ENCODE assay signal across 10 cellular contexts in the genomic region with DNA sequence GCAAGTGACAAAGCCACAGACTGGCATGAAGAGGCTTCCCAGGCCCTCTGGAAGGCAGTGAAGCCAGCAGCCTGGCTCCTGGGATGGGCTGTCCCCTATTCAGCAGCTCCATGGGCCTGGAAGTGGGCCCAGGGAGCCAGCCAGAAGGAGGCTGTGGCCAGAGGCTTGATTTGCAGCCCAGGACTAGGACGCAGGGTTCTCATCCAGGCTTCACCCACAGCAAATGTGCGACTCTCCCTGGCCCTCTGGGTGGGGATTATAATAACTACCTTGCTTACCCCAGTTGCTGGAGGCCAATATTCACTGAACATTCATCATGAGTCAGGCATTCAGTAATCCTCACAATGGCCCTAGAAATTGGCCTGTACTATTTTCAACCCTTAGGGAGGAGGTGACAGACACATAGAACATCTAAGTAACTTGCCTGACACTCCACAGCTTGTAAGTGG. TPM values are rescaled to one million over a fixed set of nuclear protein-coding genes. Genes with fewer than 3 reads are reported as not detected.
DNase-seq lines count a peak whose midpoint lies in the region; ATAC-seq, FAIRE-seq and TF ChIP-seq lines count a peak whose summit lies in the region.
"Had no signal": no experiment of that assay in that cellular context is flagged by ENCODE, and none has a peak within 500 bp of the region (broad histone marks: within the 10 kb centered on the region; RNA-seq: fewer than 3 reads in every experiment).

No MANE protein-coding gene starts in this region.

- H3K4me1 ChIP-seq in BLaER1 treated with 17β-estradiol and CSF1 and Interleukin-3, amounts not matched to agents 10 nM and 100 nM = peaks cover 57 to 100% (median 96%) of the 10 kb centered on the region in 10 experiments
- H3K4me1 ChIP-seq in GM12878 (ENCODE audit: control insufficient read depth, insufficient read depth, low read length) = peaks cover 76% of the 10 kb centered on the region
- H3K4me1 ChIP-seq in mesodermal cell (ENCODE audit: control insufficient read depth, insufficient read depth, low read length, poor library complexity, severe bottlenecking) = peaks cover 31% of the 10 kb centered on the region
- peaks cover 0 to 3% of the 10 kb centered on the region in 2 donors for H3K4me1 ChIP-seq in kidney (ENCODE audit: control insufficient read depth in 1 of 2, insufficient read depth in 1 of 2, low read depth in 1 of 2, low read length in 2 of 2)

- intact Hi-C loops in GM12878 (cut with micrococcal nuclease; ENCODE audit: unreplicated experiment) (loop anchor here (2.0 kb wide), 2 partner anchors 17 to 41 kb away; no protein-coding TSS in a partner anchor), kidney (cut with DNase I) (no loop called here)

- H3K27me3 ChIP-seq in BLaER1 treated with 17β-estradiol and CSF1 and Interleukin-3, amounts not matched to agents 10 nM and 100 nM = no peaks in the 10 kb centered on the region
- H3K27me3 ChIP-seq in GM12878 (replicated peaks in 1 of 2; ENCODE audit: control insufficient read depth in 2 of 2, insufficient read depth in 2 of 2, low read length in 1 of 2) = no peaks in the 10 kb centered on the region
- H3K27me3 ChIP-seq: dorsolateral prefrontal cortex had no signal

- DNase-seq in HT1080 (ENCODE audit: low read depth) (peak; percentile 95), GM12878 (ENCODE audit: low read depth, low spot score) (no peak), cerebellar cortex (ENCODE audit: low spot score) (no peak), NCI-H774 (lab: John Stamatoyannopoulos, UW) (no peak), kidney (no peak)
- DNase-seq: NCI-H1436 treated with DMSO at 0.1 percent for 48 hours had no signal

- SMC1A ChIA-PET in GM12878 (lab: Charles Lee; ENCODE audit: uncharacterized antibody, unreplicated experiment) = interaction anchor here (1.3 to 43.9 kb wide), 4 partner anchors 10 to 102 kb away, joined by 3 to 981 read pairs (median 49); a partner anchor contains a TSS

- BruUV-seq in GM12878 (replicated peaks; lab: Mats Ljungman, UMichigan) = no TSS peak

- FAIRE-seq in GM12878 (lab: Jason Lieb, UNC) (no peak), kidney (lab: Jason Lieb, UNC) (no peak)

- peak overlapping the region in 3 of 10 experiments; percentile 6 to 17 (median 13); a peak in 4 of 20 replicates for H3K4me3 ChIP-seq in BLaER1 treated with 17β-estradiol and CSF1 and Interleukin-3, amounts not matched to agents 10 nM and 100 nM
- peak overlapping the region; percentile 31; the same call in 1 of the 2 replicates for H3K4me3 ChIP-seq in GM12878
- H3K4me3 ChIP-seq in mesodermal cell (ENCODE audit: extremely low read depth, insufficient read depth, low read length, poor library complexity, severe bottlenecking) = no peak overlapping the region
- no peak overlapping the region for H3K4me3 ChIP-seq in kidney (ENCODE audit: low read length in 2 of 2)
- H3K4me3 ChIP-seq: dorsolateral prefrontal cortex had no signal

- H4K20me1 ChIP-seq in BLaER1 treated with 17β-estradiol and CSF1 and Interleukin-3, amounts not matched to agents 10 nM and 100 nM = no peaks in the 10 kb centered on the region
- no peaks in the 10 kb centered on the region for H4K20me1 ChIP-seq in GM12878 (ENCODE audit: control insufficient read depth, insufficient read depth)

- peak overlapping the region; percentile 72 to 96 (median 86) for H3K4me2 ChIP-seq in BLaER1 treated with 17β-estradiol and CSF1 and Interleukin-3, amounts not matched to agents 10 nM and 100 nM
- peak overlapping the region; percentile 75 for H3K4me2 ChIP-seq in GM12878 (ENCODE audit: control insufficient read depth, insufficient read depth)

- WGBS in GM12878 (ENCODE audit: insufficient coverage, insufficient replicate concordance, low lambda C conversion rate, missing lambda C conversion rate) = 85% methylated on average over 2 of the region's 2 CpGs
- WGBS in mesodermal cell (ENCODE audit: insufficient coverage in 2 of 2), 2 experiments = 83% methylated on average over 1 of the region's 2 CpGs; no CpG with 5 or more reads in 1 of the 2 experiments

- no peak for TF ChIP-seq CTCF in GM12878 (IDR thresholded peaks at IDR 0.05 in 2 of 3, conservative IDR thresholded peaks at IDR 0.05 in 1 of 3; ENCODE audit: control insufficient read depth in 2 of 3, extremely low read depth in 1 of 3, insufficient read depth in 1 of 3, low read depth in 3 of 3, low read length in 3 of 3)
- TF ChIP-seq CTCF in kidney (IDR thresholded peaks at IDR 0.05; ENCODE audit: borderline replicate concordance, extremely low read depth, insufficient read depth) = no peak

- peaks cover 0 to 7% (median 0%) of the 10 kb centered on the region in 11 experiments; a peak in 2 of 22 replicates for H3K36me3 ChIP-seq in BLaER1 treated with 17β-estradiol and CSF1 and Interleukin-3, amounts not matched to agents 10 nM and 100 nM
- H3K36me3 ChIP-seq in GM12878 (ENCODE audit: control insufficient read depth in 2 of 2, insufficient read depth in 2 of 2, low read length in 1 of 2) (no peaks in the 10 kb centered on the region), mesodermal cell (ENCODE audit: control insufficient read depth, insufficient read depth, low read length) (no peaks in the 10 kb centered on the region), kidney (ENCODE audit: control insufficient read depth in 1 of 2, insufficient read depth in 2 of 2, low read length in 2 of 2) (no peaks in the 10 kb centered on the region)

- no peak for ATAC-seq in GM12878
- no peak for ATAC-seq in HG03139 (IDR thresholded peaks at IDR 0.05; ENCODE audit: unreplicated experiment)

- CTCF ChIA-PET in GM12878 (lab: Yijun Ruan, JAX) = interaction anchor here (1.0 to 23.9 kb wide), 6 partner anchors 10 to 92 kb away, joined by 3 to 578 read pairs (median 21); a partner anchor contains a TSS

- H3K79me2 ChIP-seq in GM12878 (ENCODE audit: control insufficient read depth, insufficient read depth, low read length) = no peaks in the 10 kb centered on the region

- RAD21 ChIA-PET in GM12878 (lab: Charles Lee; ENCODE audit: unreplicated experiment) = interaction anchor here (15.7 to 21.0 kb wide), 2 partner anchors 17 to 38 kb away, joined by 151 to 509 read pairs; a partner anchor contains a TSS

- H3K9me3 ChIP-seq in BLaER1 treated with 17β-estradiol and CSF1 and Interleukin-3, amounts not matched to agents 10 nM and 100 nM (replicated peaks in 1 of 11) = no peaks in the 10 kb centered on the region
- no peaks in the 10 kb centered on the region for H3K9me3 ChIP-seq in GM12878 (replicated peaks; ENCODE audit: control insufficient read depth, insufficient read depth, low read length)
- H3K9me3 ChIP-seq in mesodermal cell (ENCODE audit: control insufficient read depth, low read length) = no peaks in the 10 kb centered on the region
- H3K9me3 ChIP-seq in kidney (ENCODE audit: control insufficient read depth in 1 of 2, low read length in 2 of 2) = no peaks in the 10 kb centered on the region

- peak overlapping the region; percentile 24 to 73 (median 64); a peak in 19 of 22 replicates for H3K9ac ChIP-seq in BLaER1 treated with 17β-estradiol and CSF1 and Interleukin-3, amounts not matched to agents 10 nM and 100 nM
- H3K9ac ChIP-seq in GM12878 (ENCODE audit: control insufficient read depth, insufficient read depth, low read length) (peak overlapping the region; percentile 48; the same call in 1 of the 2 replicates), kidney (ENCODE audit: low read length in 2 of 2) (no peak overlapping the region)

- H3K27ac ChIP-seq in BLaER1 treated with 17β-estradiol and CSF1 and Interleukin-3, amounts not matched to agents 10 nM and 100 nM = peak overlapping the region; percentile 71 to 92 (median 89)
- H3K27ac ChIP-seq in GM12878 (ENCODE audit: control insufficient read depth, insufficient read depth) (peak overlapping the region; percentile 96), mesodermal cell (ENCODE audit: low read depth, low read length, severe bottlenecking) (peak overlapping the region; percentile 86), kidney (ENCODE audit: low read depth in 2 of 2, low read length in 2 of 2) (no peak overlapping the region)

- no peak overlapping the region for H2AFZ ChIP-seq in GM12878 (ENCODE audit: control insufficient read depth, low read depth, low read length)

- no peak for TF ChIP-seq EP300 in GM12878 (IDR thresholded peaks at IDR 0.05; ENCODE audit: borderline replicate concordance in 1 of 2, control insufficient read depth in 1 of 2, low read depth in 2 of 2, low read length in 2 of 2)

- TF ChIP-seq RAD21 in GM12878 (IDR thresholded peaks at IDR 0.05; ENCODE audit: insufficient read depth, low read depth, low read length) = no peak

- no peak for TF ChIP-seq POLR2A in GM12878 (IDR thresholded peaks at IDR 0.05; ENCODE audit: low read depth, low read length)

- POLR2A ChIA-PET in GM12878 (lab: Charles Lee) = interaction anchor here (0.9 to 12.9 kb wide), 6 partner anchors 9 to 343 kb away, joined by 3 to 208 read pairs (median 4); no protein-coding TSS in a partner anchor

- in situ Hi-C loops in GM12878 (cut with MboI) = no loop called here

RNA-seq across cellular contexts. Expression of a gene that starts 24.6 kb away (rescaled TPM):
- 314 and 330 TPM in 2 replicates for total RNA-seq in HT1080 (2014; rRNA removed; shearing (Covaris generic))
- 352 and 376 TPM in 2 replicates for polyA plus RNA-seq in HT1080 (2015; cell fraction: cytosol; rRNA removed)
- 166 and 170 TPM in 2 replicates for polyA plus RNA-seq in HT1080 (2015; cell fraction: nucleus; rRNA removed)
- 27.7 and 29.4 TPM in 2 replicates for total RNA-seq in GM12878 (2013; cell fraction: nucleolus; rRNA removed)
- total RNA-seq in GM12878 (2014; rRNA removed) (273 and 320 TPM in 2 replicates), GM12878 (2014; rRNA removed; fragmentation: Illumina TruSeq; extraction: Trizol) (181 and 189 TPM in 2 replicates), GM12878 (2021) (141 TPM in 2 replicates), kidney (190 TPM)
- 301 TPM for polyA plus RNA-seq in GM12878 (2011; ENCODE audit: low read depth)
- polyA plus RNA-seq in GM12878 (2011; rRNA removed) (431 and 589 TPM in 2 replicates), GM12878 (2014; fragmentation: Illumina TruSeq; extraction: Trizol) (364 and 455 TPM in 2 replicates), GM12878 (2014; fragmentation: Nextera tagmentation; extraction: Ambion mirVana) (1,000 to 10,000 TPM; 1,041 to 1,182 TPM), GM12878 (2014; rRNA removed) (546 and 554 TPM in 2 replicates), GM12878 (2016; fragmentation: Nextera tagmentation; extraction: Ambion mirVana) (100 to 1,000 TPM; 806 to 826 TPM), kidney (ENCODE audit: insufficient read depth, low read depth, low replicate concordance) (867 TPM)
- 161 and 219 TPM in 2 replicates for polyA plus RNA-seq in GM12878 (2011; cell fraction: cytosol; rRNA removed)
- polyA plus RNA-seq in GM12878 (2011; cell fraction: nucleus; rRNA removed) = 122 and 149 TPM in 2 replicates
- 239 and 266 TPM in 2 replicates for polyA plus RNA-seq in GM12878 (2012)
- polyA minus RNA-seq in GM12878 (2011; rRNA and poly(A)+ RNA removed) = 69.2 and 71.6 TPM in 2 replicates
- polyA minus RNA-seq in GM12878 (2011; cell fraction: cytosol; rRNA and poly(A)+ RNA removed) = 31.9 and 39.9 TPM in 2 replicates
- polyA minus RNA-seq in GM12878 (2011; cell fraction: nucleus; rRNA and poly(A)+ RNA removed) = 33.1 and 43.4 TPM in 2 replicates
- 633 TPM for polyA plus RNA-seq in mesodermal cell (2013, experiment 1 of 2)
- 649 TPM for polyA plus RNA-seq in mesodermal cell (2013, experiment 2 of 2)

RNA-seq across cellular contexts. Expression of a gene that starts 45.1 kb away (rescaled TPM):
- total RNA-seq in HT1080 (2014; rRNA removed; shearing (Covaris generic)) = 0.23 and 0.66 TPM in 2 replicates
- polyA plus RNA-seq in HT1080 (2015; cell fraction: cytosol; rRNA removed) = 0.77 and 1.9 TPM in 2 replicates
- 2.9 and 4.1 TPM in 2 replicates for polyA plus RNA-seq in HT1080 (2015; cell fraction: nucleus; rRNA removed)
- 43.4 and 50.5 TPM in 2 replicates for total RNA-seq in GM12878 (2013; cell fraction: nucleolus; rRNA removed)
- total RNA-seq in GM12878 (2014; rRNA removed) = 17.3 and 19.2 TPM in 2 replicates
- total RNA-seq in GM12878 (2014; rRNA removed; fragmentation: Illumina TruSeq; extraction: Trizol) = 16.4 and 20.1 TPM in 2 replicates
- total RNA-seq in GM12878 (2021) = 34.9 and 35.7 TPM in 2 replicates
- 20.0 TPM for polyA plus RNA-seq in GM12878 (2011; ENCODE audit: low read depth)
- 14.7 and 22.1 TPM in 2 replicates for polyA plus RNA-seq in GM12878 (2011; rRNA removed)
- polyA plus RNA-seq in GM12878 (2011; cell fraction: cytosol; rRNA removed) = 27.1 and 27.9 TPM in 2 replicates
- polyA plus RNA-seq in GM12878 (2011; cell fraction: nucleus; rRNA removed) = 24.6 and 24.9 TPM in 2 replicates
- polyA plus RNA-seq in GM12878 (2012) = 26.9 and 30.0 TPM in 2 replicates
- polyA plus RNA-seq in GM12878 (2014; fragmentation: Illumina TruSeq; extraction: Trizol) = 17.4 and 23.8 TPM in 2 replicates
- polyA plus RNA-seq in GM12878 (2014; fragmentation: Nextera tagmentation; extraction: Ambion mirVana) = 1 to 10 TPM in 1 of 2 experiments, under 1 TPM in 1; 0.82 to 1.3 TPM
- 26.8 and 27.5 TPM in 2 replicates for polyA plus RNA-seq in GM12878 (2014; rRNA removed)
- 1 to 10 TPM; 4.0 to 4.2 TPM for polyA plus RNA-seq in GM12878 (2016; fragmentation: Nextera tagmentation; extraction: Ambion mirVana)
- polyA minus RNA-seq in GM12878 (2011; rRNA and poly(A)+ RNA removed) = 21.4 and 35.2 TPM in 2 replicates
- polyA minus RNA-seq in GM12878 (2011; cell fraction: cytosol; rRNA and poly(A)+ RNA removed) = 8.8 and 9.4 TPM in 2 replicates
- polyA minus RNA-seq in GM12878 (2011; cell fraction: nucleus; rRNA and poly(A)+ RNA removed) = 9.3 and 14.4 TPM in 2 replicates
- 59.4 TPM for polyA plus RNA-seq in mesodermal cell (2013, experiment 1 of 2)
- 51.4 TPM for polyA plus RNA-seq in mesodermal cell (2013, experiment 2 of 2)
- total RNA-seq in kidney = 19.7 TPM
- 3.6 TPM for polyA plus RNA-seq in kidney (ENCODE audit: insufficient read depth, low read depth, low replicate concordance)

Comparison
In these comparisons a context has a peak if more than half of its experiments do, and no peak if none do; other contexts are left out.
1. H3K27ac ChIP-seq: peak in BLaER1 treated with 17β-estradiol and CSF1 and Interleukin-3, amounts not matched to agents 10 nM and 100 nM (11 of 11), GM12878 (single experiment) and mesodermal cell (single experiment); none in kidney (0 of 2).
2. H3K9ac ChIP-seq: peak in BLaER1 treated with 17β-estradiol and CSF1 and Interleukin-3, amounts not matched to agents 10 nM and 100 nM (11 of 11) and GM12878 (single experiment); none in kidney (0 of 2).
3. RNA of a gene that starts 45.1 kb away (total RNA-seq): 19.7 TPM in kidney (single experiment) and 16.4 to 50.5 TPM in GM12878; 0.23 to 0.66 TPM in HT1080; every median in the first group is over 10 times any median in the second.